Comparison of ENCODE assay signal across 12 cellular contexts in the genomic region with DNA sequence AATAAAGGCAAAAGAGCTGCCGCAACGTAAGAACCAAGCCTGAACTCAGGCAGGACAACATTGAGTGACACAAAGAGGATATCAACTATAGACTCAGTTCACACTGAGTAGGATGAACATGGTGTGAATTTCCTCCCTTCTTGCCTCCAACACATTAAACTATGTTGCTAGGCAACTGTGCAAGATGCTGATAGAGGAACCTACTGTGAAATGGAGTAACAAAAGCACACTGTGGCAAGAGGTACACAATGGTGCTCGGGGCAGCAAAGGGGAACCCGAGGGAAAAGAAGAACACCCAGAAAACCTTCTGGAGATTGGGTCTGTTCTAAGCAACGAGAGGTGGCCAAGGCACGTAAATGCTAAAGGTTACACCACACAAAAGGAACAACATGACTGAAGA. TPM values are rescaled to one million over a fixed set of nuclear protein-coding genes. Genes with fewer than 3 reads are reported as not detected.
DNase-seq lines count a peak whose midpoint lies in the region; ATAC-seq and TF ChIP-seq lines count a peak whose summit lies in the region.
"Had no signal": no experiment of that assay in that cellular context is flagged by ENCODE, and none has a peak within 500 bp of the region (broad histone marks: within the 10 kb centered on the region; RNA-seq: fewer than 3 reads in every experiment).

No MANE protein-coding gene starts in this region.

- H3K79me1 ChIP-seq in mesendoderm (ENCODE audit: low read length): peaks cover 18% of the 10 kb centered on the region

- CTCF ChIA-PET in activated CD4-positive, alpha-beta memory T cell treated with anti-CD3 and anti-CD28 coated beads for 36 hours (lab: Charles Lee): no interaction called here

- no peak overlapping the region for H3K9ac ChIP-seq in mesendoderm (ENCODE audit: low read length)

- no peak overlapping the region for H2AK5ac ChIP-seq in mesendoderm (ENCODE audit: low read length)

- no peak overlapping the region for H2BK120ac ChIP-seq in mesendoderm (ENCODE audit: low read depth, low read length)

- H3K27ac ChIP-seq in mesendoderm (ENCODE audit: low read depth, low read length): no peak overlapping the region

- H3K23ac ChIP-seq in mesendoderm (ENCODE audit: low read length): no peak overlapping the region

- WGBS in mesendoderm (ENCODE audit: extremely low coverage, insufficient coverage, low lambda C conversion rate): no CpG with 5 or more reads among the region's 6 CpGs

- intact Hi-C loops in CD14-positive monocyte (cut with micrococcal nuclease): no loop called here
- intact Hi-C loops in activated CD4-positive, alpha-beta memory T cell treated with anti-CD3 and anti-CD28 coated beads for 36 hours (cut with micrococcal nuclease): no loop called here

- no peak overlapping the region for H4K5ac ChIP-seq in mesendoderm (ENCODE audit: low read length)

- peaks cover 40% of the 10 kb centered on the region for H3K79me2 ChIP-seq in mesendoderm (ENCODE audit: control insufficient read depth, insufficient read depth, low read length)

- peaks cover 0 to 1% (median 0%) of the 10 kb centered on the region in 7 donors for H3K9me3 Mint-ChIP-seq in CD14-positive monocyte
- H3K9me3 Mint-ChIP-seq in activated CD4-positive, alpha-beta memory T cell treated with anti-CD3 and anti-CD28 coated beads for 36 hours: no peaks in the 10 kb centered on the region

- H3K36me3 ChIP-seq in mesendoderm (ENCODE audit: control insufficient read depth, insufficient read depth, low read length): no peaks in the 10 kb centered on the region

- H3K36me3 Mint-ChIP-seq in CD14-positive monocyte: peaks cover 30 to 56% of the 10 kb centered on the region in 2 donors
- peaks cover 7% of the 10 kb centered on the region for H3K36me3 Mint-ChIP-seq in activated CD4-positive, alpha-beta memory T cell treated with anti-CD3 and anti-CD28 coated beads for 36 hours

- peak; percentile 68 for DNase-seq in CD14-positive monocyte (ENCODE audit: low spot score)
- DNase-seq in activated CD4-positive, alpha-beta memory T cell treated with anti-CD3 and anti-CD28 coated beads for 36 hours: no peak
- peak; percentile 74 for DNase-seq in mesendoderm
- DNase-seq in NCI-H526 (lab: John Stamatoyannopoulos, UW): no peak
- DNase-seq in DMS 273 (lab: John Stamatoyannopoulos, UW; ENCODE audit: unreplicated experiment): no peak
- no peak for DNase-seq in stimulated activated CD4-positive, alpha-beta T cell treated with anti-CD3 and anti-CD28 coated beads, Interleukin-2, amount 100 ng/mL, for 48 hours
- DNase-seq: NCI-H1930; RPMI8226; stimulated activated CD4-positive, alpha-beta T cell treated with anti-CD3 and anti-CD28 coated beads, Interleukin-12 subunit alpha, Interleukin-12 subunit beta, amount 100 ng/mL, for 4 hours had no signal

- H3K4me1 ChIP-seq in mesendoderm (ENCODE audit: control insufficient read depth, low read depth, low read length): peaks cover 3% of the 10 kb centered on the region

- peak; percentile 21 for ATAC-seq in GM18909 (IDR thresholded peaks at IDR 0.05; ENCODE audit: poor library complexity, unreplicated experiment)
- ATAC-seq in GM21825 (IDR thresholded peaks at IDR 0.05; ENCODE audit: unreplicated experiment): no peak
- ATAC-seq: esophagus mucosa had no signal

- H3K56ac ChIP-seq in mesendoderm (ENCODE audit: low read length): no peak overlapping the region

- H3K18ac ChIP-seq in mesendoderm (ENCODE audit: low read length): no peak overlapping the region

- H3K4me2 ChIP-seq in mesendoderm (ENCODE audit: low read length): no peak overlapping the region

- no peak overlapping the region for H4K8ac ChIP-seq in mesendoderm (ENCODE audit: low read depth, low read length)

- no peak overlapping the region for H3K4ac ChIP-seq in mesendoderm (ENCODE audit: low read depth, low read length)

- H2BK15ac ChIP-seq in mesendoderm (replicated peaks; ENCODE audit: low read depth): no peak overlapping the region

- peak overlapping the region; percentile 82 to 94 (median 86) for H3K27ac Mint-ChIP-seq in CD14-positive monocyte
- peak overlapping the region; percentile 72 for H3K27ac Mint-ChIP-seq in activated CD4-positive, alpha-beta memory T cell treated with anti-CD3 and anti-CD28 coated beads for 36 hours

- H3K4me3 Mint-ChIP-seq in CD14-positive monocyte: no peak overlapping the region
- H3K4me3 Mint-ChIP-seq in activated CD4-positive, alpha-beta memory T cell treated with anti-CD3 and anti-CD28 coated beads for 36 hours: peak overlapping the region; percentile 27

- H2BK5ac ChIP-seq in mesendoderm (ENCODE audit: low read length): no peak overlapping the region

- H3K27me3 ChIP-seq in mesendoderm (ENCODE audit: insufficient read depth, low read length, poor library complexity): no peaks in the 10 kb centered on the region

- H3K4me3 ChIP-seq in mesendoderm (ENCODE audit: low read length): no peak overlapping the region

- POLR2A ChIA-PET in activated CD4-positive, alpha-beta memory T cell treated with anti-CD3 and anti-CD28 coated beads for 36 hours (lab: Charles Lee): interaction anchor here (1.2 kb wide), 2 partner anchors 33 to 34 kb away, joined by 3 read pairs; partner anchors contain the start of gene GRB2

- no peak for TF ChIP-seq CTCF in CD14-positive monocyte (IDR thresholded peaks at IDR 0.05)

- peaks cover 60% of the 10 kb centered on the region for H3K4me1 Mint-ChIP-seq in CD14-positive monocyte
- peaks cover 73% of the 10 kb centered on the region for H3K4me1 Mint-ChIP-seq in activated CD4-positive, alpha-beta memory T cell treated with anti-CD3 and anti-CD28 coated beads for 36 hours (ENCODE audit: low read depth)

- no peaks in the 10 kb centered on the region for H3K27me3 Mint-ChIP-seq in CD14-positive monocyte (ENCODE audit: low read depth in 3 of 3)
- H3K27me3 Mint-ChIP-seq in activated CD4-positive, alpha-beta memory T cell treated with anti-CD3 and anti-CD28 coated beads for 36 hours: no peaks in the 10 kb centered on the region

RNA-seq across cellular contexts. Expression of gene GRB2, which starts 34.1 kb away (rescaled TPM):
- polyA plus RNA-seq in CD14-positive monocyte: 100 to 1,000 TPM; 262 to 338 TPM
- 100 to 1,000 TPM; 174 to 182 TPM for total RNA-seq in activated CD4-positive, alpha-beta memory T cell treated with anti-CD3 and anti-CD28 coated beads for 36 hours
- 144 TPM for polyA plus RNA-seq in mesendoderm (2013, experiment 1 of 2)
- 132 TPM for polyA plus RNA-seq in mesendoderm (2013, experiment 2 of 2)

Comparison
In these comparisons a context has a peak if more than half of its experiments do, and no peak if none do; other contexts are left out.
1. DNase-seq: peak in CD14-positive monocyte (single experiment) and mesendoderm (single experiment); none in activated CD4-positive, alpha-beta memory T cell treated with anti-CD3 and anti-CD28 coated beads for 36 hours (single experiment), NCI-H526 (0 of 2), DMS 273 (single experiment) and stimulated activated CD4-positive, alpha-beta T cell treated with anti-CD3 and anti-CD28 coated beads, Interleukin-2, amount 100 ng/mL, for 48 hours (0 of 2).